ENCODE assay signal across 15 cellular contexts in the genomic region with DNA sequence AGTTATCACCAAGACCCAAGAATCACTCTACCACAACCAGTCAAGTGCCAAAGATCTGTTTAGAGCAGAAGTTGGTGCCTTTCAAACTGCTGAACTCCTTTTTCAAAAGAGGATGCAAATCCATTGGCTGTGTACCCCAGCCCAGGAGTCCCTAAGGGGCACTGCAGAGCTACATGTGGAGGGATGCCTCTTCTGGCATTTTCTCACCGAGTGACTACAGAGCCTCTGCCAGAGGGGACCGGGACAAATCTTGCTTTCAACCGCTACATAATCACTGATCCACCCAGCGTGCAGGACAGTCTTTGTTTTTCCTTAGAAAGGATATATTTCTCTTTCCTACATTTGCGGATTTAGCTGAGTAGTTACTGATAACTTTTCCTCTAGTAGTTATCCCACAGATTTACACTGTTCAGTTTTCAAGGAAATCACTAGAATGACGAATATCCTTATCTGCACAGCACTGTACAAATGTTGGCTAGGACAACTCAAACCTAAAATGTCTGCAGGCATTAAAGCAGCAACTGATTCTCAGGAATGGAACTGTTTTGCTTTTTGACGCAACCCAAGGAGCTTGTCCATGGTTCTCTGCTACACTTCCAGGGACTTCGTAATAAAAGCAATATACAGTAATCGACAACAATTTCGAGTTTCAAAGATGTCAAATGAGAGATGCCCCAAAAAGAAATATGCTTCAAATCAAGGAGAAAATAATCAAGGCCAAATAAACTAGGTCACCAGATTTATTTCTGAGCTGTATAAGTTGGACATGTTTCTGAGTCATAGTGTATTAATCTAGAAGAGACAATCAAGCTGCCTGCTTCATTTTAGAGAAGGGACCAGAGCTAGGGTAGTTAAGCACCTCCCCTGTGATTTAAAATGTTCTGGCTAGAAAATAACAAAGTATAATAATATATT. TPM values are rescaled to one million over a fixed set of nuclear protein-coding genes. Genes with fewer than 3 reads are reported as not detected.
DNase-seq lines count a peak whose midpoint lies in the region; ATAC-seq and TF ChIP-seq lines count a peak whose summit lies in the region.
"Had no signal": no experiment of that assay in that cellular context is flagged by ENCODE, and none has a peak within 500 bp of the region (broad histone marks: within the 10 kb centered on the region; RNA-seq: fewer than 3 reads in every experiment).

No MANE protein-coding gene starts in this region.

- peak; percentile 34; the same call in 1 of the 2 replicates for TF ChIP-seq CTCF in HEK293 (tag by site-specific recombination; IDR thresholded peaks at IDR 0.05)
- TF ChIP-seq CTCF in chondrocyte (IDR thresholded peaks at IDR 0.05): no peak

- peaks cover 47% of the 10 kb centered on the region for H3K4me1 Mint-ChIP-seq in chondrocyte (ENCODE audit: low read depth)
- peaks cover 0 to 9% (median 5%) of the 10 kb centered on the region in 3 donors for H3K4me1 Mint-ChIP-seq in T-cell

- H3K27ac Mint-ChIP-seq in chondrocyte (ENCODE audit: unreplicated experiment) (peak overlapping the region; percentile 60), T-cell (no peak overlapping the region)
- H3K27ac Mint-ChIP-seq: activated naive CD8-positive, alpha-beta T cell treated with anti-CD3 and anti-CD28 coated beads for 36 hours; B cell had no signal

- H3K27me3 Mint-ChIP-seq in chondrocyte (ENCODE audit: low read depth) (no peaks in the 10 kb centered on the region), T-cell (peaks cover 11 to 22% of the 10 kb centered on the region in 2 donors)

- no peaks in the 10 kb centered on the region for H3K36me3 ChIP-seq in HEK293 (ENCODE audit: control insufficient read depth in 2 of 2, insufficient read depth in 1 of 2, low read length in 2 of 2)

- CTCF ChIA-PET in HEK293 (lab: Yijun Ruan, JAX): interaction anchor here (0.5 to 1.6 kb wide), 5 partner anchors 10 to 83 kb away, joined by 3 to 4 read pairs (median 4); no protein-coding TSS in a partner anchor
- CTCF ChIA-PET in T-cell (lab: Charles Lee): no interaction called here

- H3K4me3 Mint-ChIP-seq in chondrocyte (ENCODE audit: unreplicated experiment) (no peak overlapping the region), T-cell (no peak overlapping the region)
- H3K4me3 Mint-ChIP-seq: activated naive CD8-positive, alpha-beta T cell treated with anti-CD3 and anti-CD28 coated beads for 36 hours; B cell had no signal

- H3K4me1 ChIP-seq in HEK293 (ENCODE audit: control insufficient read depth, insufficient read depth, low read length): peaks cover 46% of the 10 kb centered on the region

- H3K4me3 ChIP-seq in HEK293 (ENCODE audit: low read depth, low read length): peak overlapping the region; percentile 24; the same call in 1 of the 2 replicates
- H3K4me3 ChIP-seq: SK-N-MC had no signal

- ATAC-seq in Right ventricle myocardium superior (ENCODE audit: poor library complexity) (peak; percentile 74), sciatic nerve (peak; percentile 8), HG02588 (IDR thresholded peaks at IDR 0.05; ENCODE audit: unreplicated experiment) (no peak), HG02981 (IDR thresholded peaks at IDR 0.05; ENCODE audit: unreplicated experiment) (no peak), GM19351 (IDR thresholded peaks at IDR 0.05; ENCODE audit: unreplicated experiment) (no peak), T-cell (replicated peaks in 1 of 4) (no peak)
- ATAC-seq: left colon had no signal

- peak overlapping the region; percentile 43 for H3K27ac ChIP-seq in HEK293 (ENCODE audit: extremely low read depth, low read depth, low read length)
- H3K27ac ChIP-seq: SK-N-MC had no signal

- no peaks in the 10 kb centered on the region for H3K9me3 ChIP-seq in HEK293 (ENCODE audit: control insufficient read depth, insufficient read depth, low read depth, low read length)

- DNase-seq in chondrocyte (ENCODE audit: low spot score) (no peak), Right ventricle myocardium superior (no peak), sciatic nerve (ENCODE audit: low spot score) (no peak), T-cell (no peak)
- DNase-seq: activated CD4-positive, alpha-beta T cell treated with anti-CD3 and anti-CD28 coated beads, Interleukin-2, amount 50 U/mL, for 1 hour; activated naive CD8-positive, alpha-beta T cell treated with anti-CD3 and anti-CD28 coated beads for 36 hours; DMS153; left colon; NCI-H2029 had no signal

- POLR2A ChIA-PET in HEK293 (lab: Yijun Ruan, JAX): interaction anchor here (0.5 to 0.6 kb wide), 2 partner anchors 21 to 24 kb away, joined by 3 read pairs; a partner anchor contains a TSS
- POLR2A ChIA-PET in T-cell (lab: Charles Lee): no interaction called here

- H3K9me3 Mint-ChIP-seq in chondrocyte (ENCODE audit: low read depth) (no peaks in the 10 kb centered on the region), T-cell (no peaks in the 10 kb centered on the region)
- H3K9me3 Mint-ChIP-seq: activated naive CD8-positive, alpha-beta T cell treated with anti-CD3 and anti-CD28 coated beads for 36 hours had no signal

- intact Hi-C loops in Right ventricle myocardium superior (cut with DNase I) (no loop called here), sciatic nerve (cut with DNase I) (no loop called here)

- H3K36me3 Mint-ChIP-seq in chondrocyte (ENCODE audit: low read depth) (no peaks in the 10 kb centered on the region), T-cell (no peaks in the 10 kb centered on the region)
- H3K36me3 Mint-ChIP-seq: activated naive CD8-positive, alpha-beta T cell treated with anti-CD3 and anti-CD28 coated beads for 36 hours had no signal

TF ChIP-seq in HEK293, 187 proteins besides CTCF, POLR2A, EP300 and RAD21:
- TF ChIP-seq, protein P1, sequence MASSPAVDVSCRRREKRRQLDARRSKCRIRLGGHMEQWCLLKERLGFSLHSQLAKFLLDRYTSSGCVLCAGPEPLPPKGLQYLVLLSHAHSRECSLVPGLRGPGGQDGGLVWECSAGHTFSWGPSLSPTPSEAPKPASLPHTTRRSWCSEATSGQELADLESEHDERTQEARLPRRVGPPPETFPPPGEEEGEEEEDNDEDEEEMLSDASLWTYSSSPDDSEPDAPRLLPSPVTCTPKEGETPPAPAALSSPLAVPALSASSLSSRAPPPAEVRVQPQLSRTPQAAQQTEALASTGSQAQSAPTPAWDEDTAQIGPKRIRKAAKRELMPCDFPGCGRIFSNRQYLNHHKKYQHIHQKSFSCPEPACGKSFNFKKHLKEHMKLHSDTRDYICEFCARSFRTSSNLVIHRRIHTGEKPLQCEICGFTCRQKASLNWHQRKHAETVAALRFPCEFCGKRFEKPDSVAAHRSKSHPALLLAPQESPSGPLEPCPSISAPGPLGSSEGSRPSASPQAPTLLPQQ (tag by site-specific recombination; IDR thresholded peaks at IDR 0.05): peak; percentile 61
- TF ChIP-seq ZNF174 (tag by site-specific recombination; IDR thresholded peaks at IDR 0.05): no peak
- TF ChIP-seq, protein P2, sequence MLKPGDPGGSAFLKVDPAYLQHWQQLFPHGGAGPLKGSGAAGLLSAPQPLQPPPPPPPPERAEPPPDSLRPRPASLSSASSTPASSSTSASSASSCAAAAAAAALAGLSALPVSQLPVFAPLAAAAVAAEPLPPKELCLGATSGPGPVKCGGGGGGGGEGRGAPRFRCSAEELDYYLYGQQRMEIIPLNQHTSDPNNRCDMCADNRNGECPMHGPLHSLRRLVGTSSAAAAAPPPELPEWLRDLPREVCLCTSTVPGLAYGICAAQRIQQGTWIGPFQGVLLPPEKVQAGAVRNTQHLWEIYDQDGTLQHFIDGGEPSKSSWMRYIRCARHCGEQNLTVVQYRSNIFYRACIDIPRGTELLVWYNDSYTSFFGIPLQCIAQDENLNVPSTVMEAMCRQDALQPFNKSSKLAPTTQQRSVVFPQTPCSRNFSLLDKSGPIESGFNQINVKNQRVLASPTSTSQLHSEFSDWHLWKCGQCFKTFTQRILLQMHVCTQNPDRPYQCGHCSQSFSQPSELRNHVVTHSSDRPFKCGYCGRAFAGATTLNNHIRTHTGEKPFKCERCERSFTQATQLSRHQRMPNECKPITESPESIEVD (tag by site-specific recombination; IDR thresholded peaks at IDR 0.05): peak; percentile 69
- 0 out of 2 replicates have a peak, but pooled peaks have one; percentile 41 for TF ChIP-seq ZFP69B (tag by site-specific recombination; IDR thresholded peaks at IDR 0.05)
- TF ChIP-seq ZNF629 (tag by site-specific recombination; IDR thresholded peaks at IDR 0.05): 0 out of 2 replicates have a peak, but pooled peaks have one; percentile 12
- no peak for TF ChIP-seq MZF1 (tag by site-specific recombination; IDR thresholded peaks at IDR 0.05; ENCODE audit: borderline replicate concordance)
- peak; percentile 19; the same call in 1 of the 2 replicates for TF ChIP-seq ZBTB20 (tag by site-specific recombination; IDR thresholded peaks at IDR 0.05)
- no peak for TF ChIP-seq MEIS1 (CRISPR knock-in tag; IDR thresholded peaks at IDR 0.05; ENCODE audit: borderline replicate concordance)

RNA-seq across cellular contexts. Expression of a gene that starts 24.1 kb away (rescaled TPM):
- total RNA-seq in chondrocyte (47.0 to 63.5 TPM (median 61.1 TPM) in 3 replicates), Right ventricle myocardium superior (6.8 TPM), sciatic nerve (73.1 TPM), T-cell (1 to 10 TPM in 4 of 5 donors, under 1 TPM in 1; 0.41 to 3.8 (median 3.6) TPM)

Comparison
In these comparisons a context has a peak if more than half of its experiments do, and no peak if none do; other contexts are left out.
1. ATAC-seq: peak in Right ventricle myocardium superior (single experiment) and sciatic nerve (single experiment); none in HG02588 (single experiment), HG02981 (single experiment), GM19351 (single experiment) and T-cell (0 of 4).